Comparison of ENCODE assay signal across 9 cellular contexts in the genomic region with DNA sequence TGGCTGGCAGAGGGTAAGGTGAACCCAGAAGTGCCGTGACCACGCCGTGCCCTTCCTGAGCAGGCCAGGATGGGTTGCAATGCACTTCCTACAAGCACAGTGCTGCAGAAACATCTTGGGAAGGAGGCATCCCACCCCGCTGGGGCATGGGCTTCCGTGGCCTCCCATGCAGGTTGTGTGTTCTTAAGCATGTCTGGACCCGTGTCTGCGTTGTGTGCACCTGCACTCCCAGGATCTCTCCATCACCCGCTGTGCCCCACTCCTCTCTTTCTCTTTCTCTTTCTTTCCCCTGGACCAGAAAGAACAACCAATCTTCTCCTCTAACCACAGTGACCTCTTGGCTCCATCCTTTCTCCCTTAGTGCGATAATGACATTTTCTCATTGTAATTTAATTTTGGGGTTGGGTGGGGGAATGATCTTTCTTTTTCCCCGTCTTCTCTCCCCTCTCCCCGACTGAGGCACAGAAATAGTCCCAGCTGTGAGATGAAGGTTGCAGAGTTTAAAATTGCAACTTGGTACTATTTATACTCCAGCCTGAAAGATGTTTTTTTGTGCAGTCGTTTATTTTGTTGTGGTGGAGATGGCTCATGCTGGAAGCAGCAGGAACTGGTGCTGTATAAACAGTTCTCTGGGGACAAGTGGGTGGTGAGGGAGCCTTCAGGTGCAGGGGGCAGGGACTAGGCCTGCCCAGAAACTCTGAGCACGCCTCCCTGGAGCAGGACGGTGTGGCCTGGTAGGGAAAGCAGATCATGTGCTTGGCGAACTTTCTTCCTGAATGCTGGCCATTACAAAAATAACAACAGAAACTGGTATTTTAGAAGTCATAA. TPM values are rescaled to one million over a fixed set of nuclear protein-coding genes. Genes with fewer than 3 reads are reported as not detected.
DNase-seq lines count a peak whose midpoint lies in the region; ATAC-seq, FAIRE-seq and TF ChIP-seq lines count a peak whose summit lies in the region.
"Had no signal": no experiment of that assay in that cellular context is flagged by ENCODE, and none has a peak within 500 bp of the region (broad histone marks: within the 10 kb centered on the region; RNA-seq: fewer than 3 reads in every experiment).

No MANE protein-coding gene starts in this region.

- intact Hi-C loops in lower lobe of right lung (cut with DNase I), result no loop called here

- ATAC-seq in HG02759 (IDR thresholded peaks at IDR 0.05; ENCODE audit: unreplicated experiment) (peak; percentile 49), lower lobe of right lung (peak; percentile 82 to 83), GM19328 (IDR thresholded peaks at IDR 0.05; ENCODE audit: unreplicated experiment) (no peak)

- H3K9me3 ChIP-seq in lower lobe of right lung, result no peaks in the 10 kb centered on the region

- H3K36me3 ChIP-seq in lower lobe of right lung, result no peaks in the 10 kb centered on the region

- peaks cover 13% of the 10 kb centered on the region for H3K4me1 ChIP-seq in lower lobe of right lung

- H3K27me3 ChIP-seq in lower lobe of right lung (ENCODE audit: low read depth), result no peaks in the 10 kb centered on the region

- FAIRE-seq in GM18507 (lab: Jason Lieb, UNC), result peak; percentile 92
- FAIRE-seq: TTC549 had no signal

- no peak overlapping the region for H3K27ac ChIP-seq in lower lobe of right lung

- no peak overlapping the region for H3K4me3 ChIP-seq in lower lobe of right lung

- no peak for TF ChIP-seq CTCF in lower lobe of right lung (IDR thresholded peaks at IDR 0.05)

- DNase-seq in GM18507 (ENCODE audit: extremely low spot score, insufficient read length, low read depth) (no peak), lower lobe of right lung (peak; percentile 64), iPS-NIHi7 (ENCODE audit: extremely low spot score) (no peak), NCI-H526 treated with DMSO at 0.1 percent for 48 hours (lab: John Stamatoyannopoulos, UW) (no peak), mesenteric fat pad (ENCODE audit: low spot score) (no peak)

- peak; percentile 46 for TF ChIP-seq POLR2A in Raji (IDR thresholded peaks at IDR 0.05; ENCODE audit: insufficient read depth, low read depth, low read length)

RNA-seq across cellular contexts. Expression of gene BCAS4, which starts 20.5 kb away (rescaled TPM):
- total RNA-seq in lower lobe of right lung, result 3.9 TPM
- 1.1 TPM for total RNA-seq in mesenteric fat pad
